In the genomic region with DNA sequence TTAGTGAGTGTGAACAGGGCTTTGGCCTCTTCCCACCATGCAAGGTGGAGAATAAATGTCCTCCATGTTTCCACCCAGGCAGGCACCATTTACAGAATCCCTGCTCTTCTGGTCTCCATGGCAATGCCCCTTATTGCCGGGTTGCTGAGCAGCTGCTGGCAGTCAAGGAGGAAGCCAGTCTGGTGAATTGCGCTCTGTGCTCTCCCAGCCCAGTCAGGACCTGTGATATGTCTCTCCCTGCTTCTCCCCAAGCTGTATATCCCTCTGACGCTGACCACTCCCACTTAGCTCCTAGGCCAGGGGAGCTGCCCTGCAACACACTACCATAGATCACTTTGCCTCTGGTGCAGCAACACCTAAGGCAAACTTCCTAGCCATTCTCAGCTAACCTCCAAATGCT, we compare ENCODE assay signal across 24 cellular contexts.
DNase-seq lines count a peak whose midpoint lies in the region; ATAC-seq and TF ChIP-seq lines count a peak whose summit lies in the region.
"Had no signal": no experiment of that assay in that cellular context is flagged by ENCODE, and none has a peak within 500 bp of the region (broad histone marks: within the 10 kb centered on the region; RNA-seq: fewer than 3 reads in every experiment).

No MANE protein-coding gene starts in this region.

- TF ChIP-seq CTCF in neural cell (IDR thresholded peaks at IDR 0.05; ENCODE audit: poor library complexity, severe bottlenecking) (no peak), osteocyte (IDR thresholded peaks at IDR 0.05) (no peak)

- peaks cover 45% of the 10 kb centered on the region for H3K9me3 Mint-ChIP-seq in osteocyte (ENCODE audit: unreplicated experiment)

- H3K9me2 ChIP-seq in neural cell (ENCODE audit: insufficient read depth, low read length), result no peaks in the 10 kb centered on the region

- H3K27me3 Mint-ChIP-seq in osteocyte (ENCODE audit: unreplicated experiment), result no peaks in the 10 kb centered on the region
- H3K27me3 Mint-ChIP-seq: T-helper 17 cell had no signal

- no peaks in the 10 kb centered on the region for H4K20me1 ChIP-seq in neural cell (ENCODE audit: insufficient read depth)

- no peaks in the 10 kb centered on the region for H3K4me1 Mint-ChIP-seq in osteocyte (ENCODE audit: unreplicated experiment)
- H3K4me1 Mint-ChIP-seq: T-helper 17 cell had no signal

- no peak overlapping the region for H3K4me2 ChIP-seq in neural cell (ENCODE audit: low read length)
- H3K4me2 ChIP-seq: GM23338, KMS-11 had no signal

- H3K36me3 Mint-ChIP-seq in osteocyte (ENCODE audit: unreplicated experiment), result no peaks in the 10 kb centered on the region

- no peak for TF ChIP-seq EP300 in neural cell (conservative IDR thresholded peaks at IDR 0.05; ENCODE audit: poor library complexity, severe bottlenecking)

- H3K36me3 ChIP-seq in neural cell (ENCODE audit: insufficient read depth, low read length), result no peaks in the 10 kb centered on the region
- H3K36me3 ChIP-seq: BE2C had no signal

- no peak overlapping the region for H3K27ac Mint-ChIP-seq in osteocyte (ENCODE audit: unreplicated experiment)
- H3K27ac Mint-ChIP-seq: GM23338, T-helper 17 cell had no signal

- no peaks in the 10 kb centered on the region for H3K9me3 ChIP-seq in neural cell (ENCODE audit: low read length)
- H3K9me3 ChIP-seq: BE2C had no signal

- ATAC-seq in HG02610 (IDR thresholded peaks at IDR 0.05; ENCODE audit: unreplicated experiment), result no peak
- ATAC-seq: GM23338, T-helper 17 cell had no signal

- no peaks in the 10 kb centered on the region for H3K27me3 ChIP-seq in neural cell (ENCODE audit: insufficient read depth, low read depth, low read length)
- H3K27me3 ChIP-seq: BE2C had no signal

- no peak overlapping the region for H3K4me3 Mint-ChIP-seq in osteocyte (ENCODE audit: unreplicated experiment)
- H3K4me3 Mint-ChIP-seq: GM23338, T-helper 17 cell had no signal

- H3K9ac ChIP-seq in neural cell (ENCODE audit: low read length), result peak overlapping the region; percentile 5
- H3K9ac ChIP-seq: KMS-11 had no signal

- H3K27ac ChIP-seq in neural cell (ENCODE audit: low read length), result no peak overlapping the region
- H3K27ac ChIP-seq: KMS-11, RWPE1, SK-N-MC had no signal

- no peaks in the 10 kb centered on the region for H3F3A ChIP-seq in neural cell (ENCODE audit: insufficient read depth, low read length, poor library complexity, severe bottlenecking)

- no peak overlapping the region for H3K4me3 ChIP-seq in neural cell (ENCODE audit: low read length)
- H3K4me3 ChIP-seq: GM23338, SK-N-MC had no signal

- DNase-seq in NCI-H2029 treated with DMSO at 0.1 percent for 48 hours (lab: John Stamatoyannopoulos, UW), result peak; percentile 6
- DNase-seq in NCI-H2029 (lab: John Stamatoyannopoulos, UW), result no peak
- DNase-seq in ELF-1 (ENCODE audit: low read depth, low spot score), result peak; percentile 18
- DNase-seq in NCI-H2196 (lab: John Stamatoyannopoulos, UW; ENCODE audit: unreplicated experiment), result peak; percentile 7
- DNase-seq in stimulated activated naive CD4-positive, alpha-beta T cell (lab: John Stamatoyannopoulos, UW), result no peak
- no peak for DNase-seq in osteocyte (ENCODE audit: extremely low spot score, unreplicated experiment)
- DNase-seq: BE2C; DND-41; HCEC 1CT; IMR-90; NCI-H1417; NCI-H2081; NCI-H345; NCI-H526; NK-92 treated with Interleukin-12 subunit alpha and Interleukin-12 subunit beta, amount 100 ng/mL, for 24 hours; SHP77 treated with DMSO at 0.1 percent for 48 hours; SW 1271; T-helper 17 cell had no signal

- H2AFZ ChIP-seq in neural cell (ENCODE audit: low read depth, low read length), result peak overlapping the region; percentile 4
- H2AFZ ChIP-seq: GM23338 had no signal

- H3K79me2 ChIP-seq in neural cell (replicated peaks; ENCODE audit: insufficient read depth, low read length), result no peaks in the 10 kb centered on the region

- TF ChIP-seq RAD21 in neural cell (conservative IDR thresholded peaks at IDR 0.05), result no peak

TF ChIP-seq in neural cell, 6 proteins besides CTCF, POLR2A, EP300 and RAD21:
- TF ChIP-seq EZH2 (IDR thresholded peaks at IDR 0.05; ENCODE audit: borderline replicate concordance, insufficient read depth, low read length, poor library complexity, severe bottlenecking) (no peak), SMC3 (conservative IDR thresholded peaks at IDR 0.05; ENCODE audit: poor library complexity) (no peak), MXI1 (conservative IDR thresholded peaks at IDR 0.05; ENCODE audit: poor library complexity, severe bottlenecking) (no peak), POLR2AphosphoS5 (IDR thresholded peaks at IDR 0.05) (no peak), TAF1 (IDR thresholded peaks at IDR 0.05; ENCODE audit: low read depth) (no peak)
- TF ChIP-seq, protein P1, sequence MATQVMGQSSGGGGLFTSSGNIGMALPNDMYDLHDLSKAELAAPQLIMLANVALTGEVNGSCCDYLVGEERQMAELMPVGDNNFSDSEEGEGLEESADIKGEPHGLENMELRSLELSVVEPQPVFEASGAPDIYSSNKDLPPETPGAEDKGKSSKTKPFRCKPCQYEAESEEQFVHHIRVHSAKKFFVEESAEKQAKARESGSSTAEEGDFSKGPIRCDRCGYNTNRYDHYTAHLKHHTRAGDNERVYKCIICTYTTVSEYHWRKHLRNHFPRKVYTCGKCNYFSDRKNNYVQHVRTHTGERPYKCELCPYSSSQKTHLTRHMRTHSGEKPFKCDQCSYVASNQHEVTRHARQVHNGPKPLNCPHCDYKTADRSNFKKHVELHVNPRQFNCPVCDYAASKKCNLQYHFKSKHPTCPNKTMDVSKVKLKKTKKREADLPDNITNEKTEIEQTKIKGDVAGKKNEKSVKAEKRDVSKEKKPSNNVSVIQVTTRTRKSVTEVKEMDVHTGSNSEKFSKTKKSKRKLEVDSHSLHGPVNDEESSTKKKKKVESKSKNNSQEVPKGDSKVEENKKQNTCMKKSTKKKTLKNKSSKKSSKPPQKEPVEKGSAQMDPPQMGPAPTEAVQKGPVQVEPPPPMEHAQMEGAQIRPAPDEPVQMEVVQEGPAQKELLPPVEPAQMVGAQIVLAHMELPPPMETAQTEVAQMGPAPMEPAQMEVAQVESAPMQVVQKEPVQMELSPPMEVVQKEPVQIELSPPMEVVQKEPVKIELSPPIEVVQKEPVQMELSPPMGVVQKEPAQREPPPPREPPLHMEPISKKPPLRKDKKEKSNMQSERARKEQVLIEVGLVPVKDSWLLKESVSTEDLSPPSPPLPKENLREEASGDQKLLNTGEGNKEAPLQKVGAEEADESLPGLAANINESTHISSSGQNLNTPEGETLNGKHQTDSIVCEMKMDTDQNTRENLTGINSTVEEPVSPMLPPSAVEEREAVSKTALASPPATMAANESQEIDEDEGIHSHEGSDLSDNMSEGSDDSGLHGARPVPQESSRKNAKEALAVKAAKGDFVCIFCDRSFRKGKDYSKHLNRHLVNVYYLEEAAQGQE (IDR thresholded peaks at IDR 0.05; ENCODE audit: borderline replicate concordance), result no peak
TF ChIP-seq in neural cell: peak in this region for 0.

Comparison
In these comparisons a context has a peak if more than half of its experiments do, and no peak if none do; other contexts are left out.
1. DNase-seq: peak in NCI-H2029 treated with DMSO at 0.1 percent for 48 hours (single experiment), ELF-1 (single experiment) and NCI-H2196 (single experiment); none in NCI-H2029 (single experiment), stimulated activated naive CD4-positive, alpha-beta T cell (0 of 6) and osteocyte (single experiment).